ENCODE assay signal across 7 cellular contexts in the genomic region with DNA sequence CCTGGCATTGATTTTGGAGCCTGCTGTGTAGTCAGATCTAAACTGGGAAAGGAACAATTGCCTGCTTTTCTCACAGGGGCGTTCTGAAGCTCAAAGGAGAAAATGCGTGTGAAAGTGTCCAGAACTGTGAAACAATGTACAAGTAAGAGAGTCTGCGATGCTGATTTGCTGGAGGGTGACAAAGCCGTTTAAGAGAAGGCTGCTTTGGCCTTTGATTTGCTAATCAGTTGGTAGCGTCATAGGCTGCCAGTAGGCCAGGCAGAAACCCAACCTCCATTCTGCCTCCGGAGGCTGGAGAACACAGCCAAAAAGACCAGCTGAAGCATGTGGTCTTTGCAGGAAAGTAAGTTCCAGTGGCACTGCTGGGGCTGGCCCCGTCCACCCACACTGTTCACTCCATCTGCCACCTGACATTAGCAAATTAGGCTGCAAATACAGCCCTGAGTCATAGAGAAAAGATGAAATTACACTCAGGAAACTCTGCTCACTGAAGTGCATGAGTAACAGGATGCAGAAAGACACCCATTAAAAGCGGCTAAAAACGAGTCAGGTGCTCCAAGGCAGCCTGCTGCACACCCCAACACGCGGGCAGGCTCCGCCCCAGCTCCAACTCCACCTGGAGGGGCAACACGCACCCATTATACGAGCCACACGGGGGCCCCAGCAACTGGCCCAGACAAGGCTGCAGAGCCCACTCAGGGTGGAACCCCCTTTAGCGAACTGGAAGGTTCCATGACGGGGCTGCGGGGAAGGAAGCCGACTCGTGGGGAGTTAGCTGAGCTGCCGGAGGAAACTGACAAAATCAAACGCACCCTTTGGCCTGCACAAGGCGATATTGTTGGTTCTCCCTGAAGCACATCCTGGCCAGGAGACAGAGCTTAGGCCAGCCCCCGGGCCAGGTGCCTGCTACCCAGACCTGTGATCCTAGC. TPM values are rescaled to one million over a fixed set of nuclear protein-coding genes. Genes with fewer than 3 reads are reported as not detected.
A peak's percentile ranks its signal among the peaks of the same experiment; 100 is the strongest.
DNase-seq lines count a peak whose midpoint lies in the region; ATAC-seq and TF ChIP-seq lines count a peak whose summit lies in the region.

No MANE protein-coding gene starts in this region.

- peak in 1 of 4 donors; percentile 22 for TF ChIP-seq POLR2A in esophagus squamous epithelium (IDR thresholded peaks at IDR 0.05)
- no peak for TF ChIP-seq POLR2A in tibial nerve (IDR thresholded peaks at IDR 0.05)

- H3K9me3 ChIP-seq in esophagus squamous epithelium (no peaks in the 10 kb centered on the region), tibial nerve (no peaks in the 10 kb centered on the region)

- ATAC-seq in GM18873 (IDR thresholded peaks at IDR 0.05; ENCODE audit: low FRiP score, unreplicated experiment) (peak; percentile 57), HG03025 (IDR thresholded peaks at IDR 0.05; ENCODE audit: low FRiP score, unreplicated experiment) (peak; percentile 61)

- H3K27me3 ChIP-seq in esophagus squamous epithelium (no peaks in the 10 kb centered on the region), tibial nerve (no peaks in the 10 kb centered on the region)

- peak overlapping the region in 1 of 4 donors; percentile 41 for H3K4me3 ChIP-seq in esophagus squamous epithelium
- peak overlapping the region in 1 of 4 donors; percentile 9 for H3K4me3 ChIP-seq in tibial nerve

- intact Hi-C loops in esophagus squamous epithelium (cut with DNase I): no loop called here

- WGBS in esophagus squamous epithelium, 2 donors: 25 to 30% methylated on average over 10 to 19 of the region's 24 CpGs
- WGBS in tibial nerve, 2 donors: 42 to 49% methylated on average over 21 to 24 of the region's 24 CpGs

- no peak for TF ChIP-seq CTCF in esophagus squamous epithelium (IDR thresholded peaks at IDR 0.05)
- TF ChIP-seq CTCF in tibial nerve (IDR thresholded peaks at IDR 0.05): no peak

- H3K36me3 ChIP-seq in esophagus squamous epithelium: no peaks in the 10 kb centered on the region
- no peaks in the 10 kb centered on the region for H3K36me3 ChIP-seq in tibial nerve

- DNase-seq in NCI-H226 (peak; percentile 41), activated T-cell treated with anti-CD3 and anti-CD28 coated beads for 24 hours (ENCODE audit: low read depth) (peak; percentile 76), esophagus squamous epithelium (lab: John Stamatoyannopoulos, UW) (no peak), retina (peak; percentile 73), tibial nerve (ENCODE audit: low spot score in 2 of 2) (no peak)

- H3K4me1 ChIP-seq in esophagus squamous epithelium (peaks cover 3 to 37% (median 13%) of the 10 kb centered on the region in 3 donors), tibial nerve (peaks cover 0 to 8% (median 1%) of the 10 kb centered on the region in 4 donors)

- no peak for TF ChIP-seq EP300 in tibial nerve (IDR thresholded peaks at IDR 0.05)

- H3K27ac ChIP-seq in esophagus squamous epithelium (peak overlapping the region in 3 of 4 donors; percentile 36 to 77 (median 70)), tibial nerve (peak overlapping the region in 2 of 4 donors; percentile 33 to 71)

RNA-seq across cellular contexts. Expression of a gene that starts 31.6 kb away (rescaled TPM):
- not detected for total RNA-seq in esophagus squamous epithelium
- total RNA-seq in tibial nerve: not detected

RNA-seq across cellular contexts. Expression of a gene that starts 36.7 kb away (rescaled TPM):
- total RNA-seq in esophagus squamous epithelium (1 to 10 TPM in 1 of 4 donors, not detected in 3; 1.1 TPM), tibial nerve (under 1 TPM in 2 of 4 donors, not detected in 2; 0.30 to 0.66 TPM)

Comparison
In these comparisons a context has a peak if more than half of its experiments do, and no peak if none do; other contexts are left out.
1. DNase-seq: peak in NCI-H226 (single experiment), activated T-cell treated with anti-CD3 and anti-CD28 coated beads for 24 hours (single experiment) and retina (single experiment); none in esophagus squamous epithelium (single experiment) and tibial nerve (0 of 2).